In genomic region chr9:18834740-18835361, GRCh38 we compare ENCODE assay signal across 17 cellular contexts.
A peak's percentile ranks its signal among the peaks of the same experiment; 100 is the strongest.
DNase-seq lines count a peak whose midpoint lies in the region; ATAC-seq lines count a peak whose summit lies in the region.
"Had no signal": no experiment of that assay in that cellular context is flagged by ENCODE, and none has a peak within 500 bp of the region (broad histone marks: within the 10 kb centered on the region; RNA-seq: fewer than 3 reads in every experiment).

No MANE protein-coding gene starts in this region.

- DNase-seq in NK-92 (lab: John Stamatoyannopoulos, UW; ENCODE audit: unreplicated experiment) = no peak
- DNase-seq in NCI-H146 (lab: John Stamatoyannopoulos, UW) = no peak
- DNase-seq: activated CD4-positive, CD25-positive, alpha-beta regulatory T cell; AML-193; amniotic stem cell; Calu3; effector memory CD8-positive, alpha-beta T cell; NCI-H1436 treated with DMSO at 0.1 percent for 48 hours; nephron progenitor cell; Right ventricle myocardium superior; stimulated activated naive CD4-positive, alpha-beta T cell treated with Interleukin-2 at 50 U/mL for 16 hours had no signal

- ATAC-seq in GM18907 (IDR thresholded peaks at IDR 0.05; ENCODE audit: unreplicated experiment) (peak; percentile 86), GM21528 (IDR thresholded peaks at IDR 0.05; ENCODE audit: low FRiP score, unreplicated experiment) (peak; percentile 70), HG03064 (IDR thresholded peaks at IDR 0.05; ENCODE audit: low read depth, unreplicated experiment) (peak; percentile 78), HG03575 (IDR thresholded peaks at IDR 0.05; ENCODE audit: extremely low read depth, insufficient number of reproducible peaks, low FRiP score, unreplicated experiment) (peak; percentile 71), GM19455 (IDR thresholded peaks at IDR 0.05; ENCODE audit: unreplicated experiment) (no peak), HG02840 (IDR thresholded peaks at IDR 0.05; ENCODE audit: low FRiP score, unreplicated experiment) (no peak)
- ATAC-seq: effector memory CD8-positive, alpha-beta T cell had no signal

Comparison
In these comparisons a context has a peak if more than half of its experiments do, and no peak if none do; other contexts are left out.
1. ATAC-seq: peak in GM18907 (single experiment), GM21528 (single experiment), HG03064 (single experiment) and HG03575 (single experiment); none in GM19455 (single experiment) and HG02840 (single experiment).